In genomic region chr1:6208723-6209660, GRCh38 we compare ENCODE assay signal across 8 cellular contexts. TPM values are rescaled to one million over a fixed set of nuclear protein-coding genes. Genes with fewer than 3 reads are reported as not detected.
DNase-seq lines count a peak whose midpoint lies in the region; TF ChIP-seq lines count a peak whose summit lies in the region.

No MANE protein-coding gene starts in this region.

- peak overlapping the region; percentile 5 for H3K4me3 Mint-ChIP-seq in activated CD4-positive, alpha-beta T cell treated with anti-CD3 and anti-CD28 coated beads, Interleukin-2, amount 10 ng/mL, durations not matched to agents 7 days and 5 days
- peak overlapping the region; percentile 82 for H3K4me3 Mint-ChIP-seq in mesothelial cell of epicardium
- H3K4me3 Mint-ChIP-seq in type B pancreatic cell: peak overlapping the region; percentile 80

- DNase-seq in activated CD4-positive, alpha-beta T cell treated with anti-CD3 and anti-CD28 coated beads, Interleukin-2, amount 10 ng/mL, durations not matched to agents 7 days and 5 days: peak; percentile 16
- no peak for DNase-seq in activated CD4-positive, alpha-beta T cell treated with anti-CD3 and anti-CD28 coated beads, Interleukin-2, amount 50 U/mL, for 1 hour
- DNase-seq in SK-MEL-5 (ENCODE audit: low read depth, low spot score): peak; percentile 48
- peak in 1 of 2 experiments; percentile 61 for DNase-seq in mesothelial cell of epicardium (ENCODE audit: low spot score in 2 of 2, unreplicated experiment in 2 of 2)
- peak; percentile 78 for DNase-seq in type B pancreatic cell (ENCODE audit: extremely low spot score, unreplicated experiment)
- no peak for DNase-seq in mesenteric fat pad (ENCODE audit: low spot score)
- no peak for DNase-seq in cortex of kidney (lab: John Stamatoyannopoulos, UW)

- H3K4me3 ChIP-seq in duodenal mucosa (ENCODE audit: low read depth in 1 of 2, low read length in 2 of 2): peak overlapping the region; percentile 55 to 58

- H3K36me3 ChIP-seq in duodenal mucosa (ENCODE audit: control insufficient read depth in 1 of 2, insufficient read depth in 2 of 2, low read length in 2 of 2): peaks cover 0 to 5% of the 10 kb centered on the region in 2 donors

- POLR2A ChIA-PET in activated CD4-positive, alpha-beta T cell treated with anti-CD3 and anti-CD28 coated beads, Interleukin-2, amount 10 ng/mL, durations not matched to agents 7 days and 5 days (lab: Charles Lee): interaction anchor here (0.6 kb wide), 1 partner anchor 395 kb away, joined by 3 read pairs; no protein-coding TSS in a partner anchor

- H3K9me3 ChIP-seq in duodenal mucosa (ENCODE audit: control insufficient read depth in 1 of 2, low read length in 2 of 2): no peaks in the 10 kb centered on the region

- no peaks in the 10 kb centered on the region for H3K36me3 Mint-ChIP-seq in activated CD4-positive, alpha-beta T cell treated with anti-CD3 and anti-CD28 coated beads, Interleukin-2, amount 10 ng/mL, durations not matched to agents 7 days and 5 days (ENCODE audit: low read depth)
- peaks cover 22% of the 10 kb centered on the region for H3K36me3 Mint-ChIP-seq in mesothelial cell of epicardium
- peaks cover 8% of the 10 kb centered on the region for H3K36me3 Mint-ChIP-seq in type B pancreatic cell

- H3K4me1 ChIP-seq in duodenal mucosa (ENCODE audit: control insufficient read depth in 1 of 2, insufficient read depth in 2 of 2, low read length in 2 of 2): peaks cover 0 to 16% of the 10 kb centered on the region in 2 donors

- no peak overlapping the region for H3K27ac ChIP-seq in duodenal mucosa (ENCODE audit: low read depth, low read length)

- in situ Hi-C loops in SK-MEL-5 (cut with HindIII; ENCODE audit: low pct_unique_long_range_greater_than_20kb, low sequenced_read_pairs): no loop called here

- peaks cover 0 to 8% of the 10 kb centered on the region in 2 donors for H3K27me3 ChIP-seq in duodenal mucosa (ENCODE audit: control insufficient read depth in 1 of 2, insufficient read depth in 2 of 2, low read length in 2 of 2)

- H3K4me1 Mint-ChIP-seq in activated CD4-positive, alpha-beta T cell treated with anti-CD3 and anti-CD28 coated beads, Interleukin-2, amount 10 ng/mL, durations not matched to agents 7 days and 5 days: peaks cover 17% of the 10 kb centered on the region
- H3K4me1 Mint-ChIP-seq in mesothelial cell of epicardium: peaks cover 26% of the 10 kb centered on the region
- H3K4me1 Mint-ChIP-seq in type B pancreatic cell (ENCODE audit: unreplicated experiment): peaks cover 3% of the 10 kb centered on the region

- TF ChIP-seq CTCF in mesothelial cell of epicardium (IDR thresholded peaks at IDR 0.05; ENCODE audit: unreplicated experiment) (peak; percentile 63), type B pancreatic cell (conservative IDR thresholded peaks at IDR 0.05) (peak; percentile 70)

- H3K27ac Mint-ChIP-seq in activated CD4-positive, alpha-beta T cell treated with anti-CD3 and anti-CD28 coated beads, Interleukin-2, amount 10 ng/mL, durations not matched to agents 7 days and 5 days: no peak overlapping the region
- no peak overlapping the region for H3K27ac Mint-ChIP-seq in mesothelial cell of epicardium
- no peak overlapping the region for H3K27ac Mint-ChIP-seq in type B pancreatic cell

- peak overlapping the region in 1 of 2 donors; percentile 38 for H3K9ac ChIP-seq in duodenal mucosa (ENCODE audit: low read depth in 1 of 2, low read length in 2 of 2)

- peaks cover 18% of the 10 kb centered on the region for H3K27me3 Mint-ChIP-seq in activated CD4-positive, alpha-beta T cell treated with anti-CD3 and anti-CD28 coated beads, Interleukin-2, amount 10 ng/mL, durations not matched to agents 7 days and 5 days
- H3K27me3 Mint-ChIP-seq in mesothelial cell of epicardium (ENCODE audit: low read depth) (no peaks in the 10 kb centered on the region), type B pancreatic cell (peaks cover 3% of the 10 kb centered on the region)

- no peaks in the 10 kb centered on the region for H3K9me3 Mint-ChIP-seq in activated CD4-positive, alpha-beta T cell treated with anti-CD3 and anti-CD28 coated beads, Interleukin-2, amount 10 ng/mL, durations not matched to agents 7 days and 5 days
- H3K9me3 Mint-ChIP-seq in mesothelial cell of epicardium (no peaks in the 10 kb centered on the region), type B pancreatic cell (no peaks in the 10 kb centered on the region)

- CTCF ChIA-PET in activated CD4-positive, alpha-beta T cell treated with anti-CD3 and anti-CD28 coated beads, Interleukin-2, amount 10 ng/mL, durations not matched to agents 7 days and 5 days (lab: Charles Lee): interaction anchor here (1.1 to 1.3 kb wide), 2 partner anchors 10 to 33 kb away, joined by 3 to 4 read pairs; partner anchors contain the start of gene RPL22

RNA-seq across cellular contexts. Expression of gene RNF207, which starts 3.1 kb away (rescaled TPM):
- total RNA-seq in activated CD4-positive, alpha-beta T cell treated with anti-CD3 and anti-CD28 coated beads, Interleukin-2, amount 10 ng/mL, durations not matched to agents 7 days and 5 days: 1 to 10 TPM; 4.0 to 7.4 TPM
- 1.5 and 2.9 TPM in 2 replicates for total RNA-seq in SK-MEL-5 (2014; rRNA removed; shearing (Covaris generic))
- polyA plus RNA-seq in SK-MEL-5 (2015; cell fraction: cytosol; rRNA removed): 1.2 and 2.0 TPM in 2 replicates
- 22.0 and 121 TPM in 2 replicates for polyA plus RNA-seq in SK-MEL-5 (2015; cell fraction: nucleus; rRNA removed)
- 467 to 481 TPM (median 477 TPM) in 3 replicates for total RNA-seq in mesothelial cell of epicardium
- 34.5 and 37.0 TPM in 2 replicates for total RNA-seq in type B pancreatic cell (ENCODE audit: low replicate concordance)
- total RNA-seq in mesenteric fat pad: 14.7 TPM

RNA-seq across cellular contexts. Expression of gene RPL22, which starts 9.6 kb away (rescaled TPM):
- 100 to 1,000 TPM; 328 to 370 TPM for total RNA-seq in activated CD4-positive, alpha-beta T cell treated with anti-CD3 and anti-CD28 coated beads, Interleukin-2, amount 10 ng/mL, durations not matched to agents 7 days and 5 days
- 222 and 233 TPM in 2 replicates for total RNA-seq in SK-MEL-5 (2014; rRNA removed; shearing (Covaris generic))
- polyA plus RNA-seq in SK-MEL-5 (2015; cell fraction: cytosol; rRNA removed): 181 and 197 TPM in 2 replicates
- polyA plus RNA-seq in SK-MEL-5 (2015; cell fraction: nucleus; rRNA removed): 124 and 157 TPM in 2 replicates
- total RNA-seq in mesothelial cell of epicardium (411 to 435 TPM (median 426 TPM) in 3 replicates), type B pancreatic cell (ENCODE audit: low replicate concordance) (499 and 541 TPM in 2 replicates), mesenteric fat pad (264 TPM)

RNA-seq across cellular contexts. Expression of gene ICMT, which starts 26.8 kb away (rescaled TPM):
- total RNA-seq in activated CD4-positive, alpha-beta T cell treated with anti-CD3 and anti-CD28 coated beads, Interleukin-2, amount 10 ng/mL, durations not matched to agents 7 days and 5 days: 10 to 100 TPM; 50.4 to 53.3 TPM
- 88.6 and 97.1 TPM in 2 replicates for total RNA-seq in SK-MEL-5 (2014; rRNA removed; shearing (Covaris generic))
- polyA plus RNA-seq in SK-MEL-5 (2015; cell fraction: cytosol; rRNA removed): 81.7 and 106 TPM in 2 replicates
- 12.6 and 14.8 TPM in 2 replicates for polyA plus RNA-seq in SK-MEL-5 (2015; cell fraction: nucleus; rRNA removed)
- total RNA-seq in mesothelial cell of epicardium (35.1 to 39.8 TPM (median 39.3 TPM) in 3 replicates), type B pancreatic cell (ENCODE audit: low replicate concordance) (56.6 and 63.5 TPM in 2 replicates), mesenteric fat pad (72.9 TPM)

RNA-seq across cellular contexts. Expression of gene CHD5, which starts 28.9 kb away (rescaled TPM):
- total RNA-seq in activated CD4-positive, alpha-beta T cell treated with anti-CD3 and anti-CD28 coated beads, Interleukin-2, amount 10 ng/mL, durations not matched to agents 7 days and 5 days: under 1 TPM; 0.67 to 0.96 TPM
- 0.08 and 0.13 TPM in 2 replicates for total RNA-seq in SK-MEL-5 (2014; rRNA removed; shearing (Covaris generic))
- polyA plus RNA-seq in SK-MEL-5 (2015; cell fraction: cytosol; rRNA removed): 2.0 TPM in 1 of 2 replicates, not detected in the other
- polyA plus RNA-seq in SK-MEL-5 (2015; cell fraction: nucleus; rRNA removed): 0.28 and 0.33 TPM in 2 replicates
- total RNA-seq in mesothelial cell of epicardium (4.8 to 4.9 TPM (median 4.9 TPM) in 3 replicates), type B pancreatic cell (ENCODE audit: low replicate concordance) (0.70 and 3.0 TPM in 2 replicates), mesenteric fat pad (0.13 TPM)

RNA-seq across cellular contexts. Expression of gene HES3, which starts 35.0 kb away (rescaled TPM):
- total RNA-seq in activated CD4-positive, alpha-beta T cell treated with anti-CD3 and anti-CD28 coated beads, Interleukin-2, amount 10 ng/mL, durations not matched to agents 7 days and 5 days: not detected
- total RNA-seq in SK-MEL-5 (2014; rRNA removed; shearing (Covaris generic)): not detected in 2 replicates
- polyA plus RNA-seq in SK-MEL-5 (2015; cell fraction: cytosol; rRNA removed): not detected in 2 replicates
- polyA plus RNA-seq in SK-MEL-5 (2015; cell fraction: nucleus; rRNA removed): not detected in 2 replicates
- not detected in 3 replicates for total RNA-seq in mesothelial cell of epicardium
- not detected in 2 replicates for total RNA-seq in type B pancreatic cell (ENCODE audit: low replicate concordance)
- not detected for total RNA-seq in mesenteric fat pad

Comparison
In these comparisons a context has a peak if more than half of its experiments do, and no peak if none do; other contexts are left out.
1. DNase-seq: peak in activated CD4-positive, alpha-beta T cell treated with anti-CD3 and anti-CD28 coated beads, Interleukin-2, amount 10 ng/mL, durations not matched to agents 7 days and 5 days (single experiment), SK-MEL-5 (single experiment) and type B pancreatic cell (single experiment); none in activated CD4-positive, alpha-beta T cell treated with anti-CD3 and anti-CD28 coated beads, Interleukin-2, amount 50 U/mL, for 1 hour (single experiment), mesenteric fat pad (single experiment) and cortex of kidney (single experiment).
2. H3K4me3 Mint-ChIP-seq: peak in every context shown above with its lines; median percentile 82 in mesothelial cell of epicardium; 80 in type B pancreatic cell; 5 in activated CD4-positive, alpha-beta T cell treated with anti-CD3 and anti-CD28 coated beads, Interleukin-2, amount 10 ng/mL, durations not matched to agents 7 days and 5 days.
3. RNA of gene RNF207, which starts 3.1 kb away (total RNA-seq): 467 to 481 TPM in mesothelial cell of epicardium; 34.5 to 37.0 TPM in type B pancreatic cell, 14.7 TPM in mesenteric fat pad (single experiment), 4.0 to 7.4 TPM in activated CD4-positive, alpha-beta T cell treated with anti-CD3 and anti-CD28 coated beads, Interleukin-2, amount 10 ng/mL, durations not matched to agents 7 days and 5 days and 1.5 to 2.9 TPM in SK-MEL-5; every median in the first group is over 10 times any median in the second.